In genomic region chr1:43991476-43992231, GRCh38 we compare ENCODE assay signal across 8 cellular contexts. TPM values are rescaled to one million over a fixed set of nuclear protein-coding genes. Genes with fewer than 3 reads are reported as not detected.
A peak's percentile ranks its signal among the peaks of the same experiment; 100 is the strongest.
DNase-seq lines count a peak whose midpoint lies in the region; ATAC-seq, FAIRE-seq and TF ChIP-seq lines count a peak whose summit lies in the region.

Gene CCDC24, plus strand, starts transcription at chr1:43991599. Its CDS starts 280 bp downstream, at chr1:43991879.

- peak; percentile 67 to 85 (median 71) for DNase-seq in CD8-positive, alpha-beta memory T cell
- DNase-seq in GM20000 (ENCODE audit: low spot score) (peak; percentile 90), HTR-8/SVneo (ENCODE audit: insufficient read length, low spot score) (peak; percentile 73), activated T-helper 1 cell treated with Interleukin-2 at 50 U/mL for 16 hours (ENCODE audit: low read depth) (peak; percentile 61), fibroblast of lung (ENCODE audit: low read depth in 2 of 2) (peak; percentile 68 to 74)
- DNase-seq in naive thymus-derived CD4-positive, alpha-beta T cell, result peak; percentile 38 to 81 (median 58)
- peak; percentile 80 for DNase-seq in stimulated activated naive B cell treated with anti-CD40 and anti-IgM and Interleukin-4, amounts not matched to agents 10 μg/mL and 1 μg/mL and 100 μg/mL, for 72 hours

- H3K36me3 ChIP-seq in CD8-positive, alpha-beta memory T cell (ENCODE audit: insufficient read depth, low read length), result no peaks in the 10 kb centered on the region
- no peaks in the 10 kb centered on the region for H3K36me3 ChIP-seq in fibroblast of lung (ENCODE audit: control insufficient read depth, insufficient read depth, low read length)
- H3K36me3 ChIP-seq in naive thymus-derived CD4-positive, alpha-beta T cell (ENCODE audit: control insufficient read depth in 2 of 3, insufficient read depth in 3 of 3, low read length in 3 of 3), result no peaks in the 10 kb centered on the region

- H3K79me2 ChIP-seq in fibroblast of lung (ENCODE audit: control insufficient read depth, insufficient read depth, low read length), result no peaks in the 10 kb centered on the region

- H3K27me3 ChIP-seq in CD8-positive, alpha-beta memory T cell (ENCODE audit: insufficient read depth, low read length, poor library complexity, severe bottlenecking), result no peaks in the 10 kb centered on the region
- H3K27me3 ChIP-seq in fibroblast of lung (ENCODE audit: control insufficient read depth, insufficient read depth, low read length), result no peaks in the 10 kb centered on the region
- no peaks in the 10 kb centered on the region for H3K27me3 ChIP-seq in naive thymus-derived CD4-positive, alpha-beta T cell (ENCODE audit: control insufficient read depth in 2 of 2, insufficient read depth in 2 of 2, low read length in 2 of 2)

- peak within 1 kb of the TSS; percentile 60 for H3K4me3 ChIP-seq in CD8-positive, alpha-beta memory T cell (ENCODE audit: low read length)
- H3K4me3 ChIP-seq in fibroblast of lung (replicated peaks in 1 of 4; ENCODE audit: control extremely low read depth in 1 of 4, insufficient read depth in 1 of 4, low read depth in 3 of 4, low read length in 4 of 4), result peak within 1 kb of the TSS; percentile 42 to 67 (median 58)
- peak within 1 kb of the TSS; percentile 79 for H3K4me3 ChIP-seq in naive thymus-derived CD4-positive, alpha-beta T cell (ENCODE audit: low read length)

- CTCF ChIA-PET in CD8-positive, alpha-beta memory T cell (lab: Charles Lee), result interaction anchor here (0.6 to 2.0 kb wide), 4 partner anchors 10 to 45 kb away, joined by 3 to 5 read pairs (median 4); no protein-coding TSS in a partner anchor
- CTCF ChIA-PET in naive thymus-derived CD4-positive, alpha-beta T cell (lab: Charles Lee), result no interaction called here

- no peaks in the 10 kb centered on the region for H3K9me3 ChIP-seq in CD8-positive, alpha-beta memory T cell (ENCODE audit: low read length)
- H3K9me3 ChIP-seq in fibroblast of lung (ENCODE audit: control insufficient read depth, insufficient read depth, low read depth, low read length), result no peaks in the 10 kb centered on the region
- H3K9me3 ChIP-seq in naive thymus-derived CD4-positive, alpha-beta T cell (ENCODE audit: control insufficient read depth in 2 of 3, low read length in 3 of 3), result no peaks in the 10 kb centered on the region

- intact Hi-C loops in naive thymus-derived CD4-positive, alpha-beta T cell (cut with micrococcal nuclease), result loop anchor here (1.0 to 2.0 kb wide), 5 partner anchors 17 to 45 kb away; partner anchors contain the start of genes ATP6V0B (in 2 of the 2) and IPO13 (in 2 of the 2)

- FAIRE-seq in HTR-8/SVneo (lab: Jason Lieb, UNC), result peak; percentile 49

- H3K4me1 Mint-ChIP-seq in CD8-positive, alpha-beta memory T cell, result peaks cover 10 to 21% (median 14%) of the 10 kb centered on the region in 3 donors
- peaks cover 0 to 17% (median 9%) of the 10 kb centered on the region in 7 donors for H3K4me1 Mint-ChIP-seq in naive thymus-derived CD4-positive, alpha-beta T cell
- H3K4me1 Mint-ChIP-seq in stimulated activated naive B cell treated with anti-CD40 and anti-IgM and Interleukin-4, amounts not matched to agents 10 μg/mL and 1 μg/mL and 100 μg/mL, for 72 hours, result peaks cover 21 to 34% of the 10 kb centered on the region in 2 donors

- TF ChIP-seq CTCF in GM20000 (IDR thresholded peaks at IDR 0.05; ENCODE audit: extremely low read depth, missing control alignments), result no peak
- no peak for TF ChIP-seq CTCF in fibroblast of lung (conservative IDR thresholded peaks at IDR 0.05 in 1 of 2, IDR thresholded peaks at IDR 0.05 in 1 of 2; ENCODE audit: low read depth in 1 of 2, low read length in 2 of 2)

- H3K4me3 Mint-ChIP-seq in CD8-positive, alpha-beta memory T cell, result peak within 1 kb of the TSS; percentile 91 to 98 (median 94)
- peak within 1 kb of the TSS; percentile 83 to 95 (median 92) for H3K4me3 Mint-ChIP-seq in naive thymus-derived CD4-positive, alpha-beta T cell
- H3K4me3 Mint-ChIP-seq in stimulated activated naive B cell treated with anti-CD40 and anti-IgM and Interleukin-4, amounts not matched to agents 10 μg/mL and 1 μg/mL and 100 μg/mL, for 72 hours, result peak within 1 kb of the TSS; percentile 96 to 97

- POLR2A ChIA-PET in CD8-positive, alpha-beta memory T cell (lab: Charles Lee), result interaction anchor here (0.8 to 1.4 kb wide), 2 partner anchors 14 to 22 kb away, joined by 4 to 6 read pairs; partner anchors contain the start of gene DPH2
- POLR2A ChIA-PET in naive thymus-derived CD4-positive, alpha-beta T cell (lab: Charles Lee), result interaction anchor here (1.3 kb wide), 1 partner anchor 17 kb away, joined by 5 read pairs; the partner anchor contains the start of gene ATP6V0B

- H4K20me1 ChIP-seq in fibroblast of lung (ENCODE audit: control insufficient read depth, extremely low read depth, insufficient read depth, low read length), result no peaks in the 10 kb centered on the region

- peak; percentile 91 for ATAC-seq in naive thymus-derived CD4-positive, alpha-beta T cell
- ATAC-seq in stimulated activated naive B cell treated with anti-CD40 and anti-IgM and Interleukin-4, amounts not matched to agents 10 μg/mL and 1 μg/mL and 100 μg/mL, for 72 hours (replicated peaks), result peak; percentile 87 to 89

- peak within 1 kb of the TSS; percentile 51 for H3K27ac ChIP-seq in CD8-positive, alpha-beta memory T cell (ENCODE audit: low read depth, low read length)
- peak within 1 kb of the TSS; percentile 44 for H3K27ac ChIP-seq in fibroblast of lung (ENCODE audit: insufficient read depth, low read length)
- H3K27ac ChIP-seq in naive thymus-derived CD4-positive, alpha-beta T cell (ENCODE audit: low read depth, low read length), result peak within 1 kb of the TSS; percentile 72

- H3K27ac Mint-ChIP-seq in CD8-positive, alpha-beta memory T cell, result peak within 1 kb of the TSS; percentile 47 to 98 (median 92)
- H3K27ac Mint-ChIP-seq in naive thymus-derived CD4-positive, alpha-beta T cell, result peak within 1 kb of the TSS in 8 of 9 donors; percentile 43 to 91 (median 73)
- peak within 1 kb of the TSS; percentile 93 for H3K27ac Mint-ChIP-seq in stimulated activated naive B cell treated with anti-CD40 and anti-IgM and Interleukin-4, amounts not matched to agents 10 μg/mL and 1 μg/mL and 100 μg/mL, for 72 hours

- no peaks in the 10 kb centered on the region for H3K27me3 Mint-ChIP-seq in CD8-positive, alpha-beta memory T cell
- H3K27me3 Mint-ChIP-seq in naive thymus-derived CD4-positive, alpha-beta T cell, result no peaks in the 10 kb centered on the region
- no peaks in the 10 kb centered on the region for H3K27me3 Mint-ChIP-seq in stimulated activated naive B cell treated with anti-CD40 and anti-IgM and Interleukin-4, amounts not matched to agents 10 μg/mL and 1 μg/mL and 100 μg/mL, for 72 hours

- peaks cover 0 to 2% (median 0%) of the 10 kb centered on the region in 3 donors for H3K36me3 Mint-ChIP-seq in CD8-positive, alpha-beta memory T cell
- H3K36me3 Mint-ChIP-seq in naive thymus-derived CD4-positive, alpha-beta T cell, result no peaks in the 10 kb centered on the region
- H3K36me3 Mint-ChIP-seq in stimulated activated naive B cell treated with anti-CD40 and anti-IgM and Interleukin-4, amounts not matched to agents 10 μg/mL and 1 μg/mL and 100 μg/mL, for 72 hours, result peaks cover 0 to 2% of the 10 kb centered on the region in 2 donors

- H3K9me3 Mint-ChIP-seq in CD8-positive, alpha-beta memory T cell, result no peaks in the 10 kb centered on the region
- H3K9me3 Mint-ChIP-seq in naive thymus-derived CD4-positive, alpha-beta T cell, result no peaks in the 10 kb centered on the region
- no peaks in the 10 kb centered on the region for H3K9me3 Mint-ChIP-seq in stimulated activated naive B cell treated with anti-CD40 and anti-IgM and Interleukin-4, amounts not matched to agents 10 μg/mL and 1 μg/mL and 100 μg/mL, for 72 hours

- peak within 1 kb of the TSS; percentile 93 for H3K4me2 ChIP-seq in fibroblast of lung (ENCODE audit: extremely low read depth, insufficient read depth, low read length)

- peaks cover 8% of the 10 kb centered on the region for H3K4me1 ChIP-seq in CD8-positive, alpha-beta memory T cell (ENCODE audit: insufficient read depth, low read length)
- H3K4me1 ChIP-seq in fibroblast of lung (ENCODE audit: control insufficient read depth, extremely low read depth, insufficient read depth, low read length), result peaks cover 3% of the 10 kb centered on the region
- H3K4me1 ChIP-seq in naive thymus-derived CD4-positive, alpha-beta T cell (ENCODE audit: control insufficient read depth in 2 of 2, insufficient read depth in 2 of 2, low read length in 2 of 2), result peaks cover 0 to 11% of the 10 kb centered on the region in 2 donors

- peak within 1 kb of the TSS; percentile 60 for H3K9ac ChIP-seq in fibroblast of lung (ENCODE audit: insufficient read depth, low read length)

- peak within 1 kb of the TSS; percentile 61 for H2AFZ ChIP-seq in fibroblast of lung (ENCODE audit: low read length)

TF ChIP-seq in PFSK-1, 5 proteins besides CTCF, POLR2A, EP300 and RAD21:
- TF ChIP-seq SIN3A (IDR thresholded peaks at IDR 0.05; ENCODE audit: borderline replicate concordance, insufficient read depth, low read length) (peak; percentile 77; the same call in 1 of the 2 replicates), TAF1 (IDR thresholded peaks at IDR 0.05; ENCODE audit: borderline replicate concordance, insufficient read depth, low read length) (no peak)
TF ChIP-seq in PFSK-1: peak in this region for 1.

RNA-seq across cellular contexts. Expression of gene CCDC24, which starts in this region (rescaled TPM):
- 1 to 10 TPM; 2.7 to 3.4 TPM for total RNA-seq in CD8-positive, alpha-beta memory T cell
- 0.43 TPM for polyA plus RNA-seq in CD8-positive, alpha-beta memory T cell
- 3.8 TPM for polyA plus RNA-seq in PFSK-1 (2012; ENCODE audit: insufficient read length, low read depth)
- total RNA-seq in fibroblast of lung, result 1.0 and 3.5 TPM in 2 replicates
- polyA plus RNA-seq in fibroblast of lung, result 0.63 and 0.94 TPM in 2 replicates
- polyA plus RNA-seq in fibroblast of lung (2012), result 2.9 and 3.4 TPM in 2 replicates
- polyA minus RNA-seq in fibroblast of lung (ENCODE audit: low replicate concordance), result 2.7 and 2.8 TPM in 2 replicates
- total RNA-seq in naive thymus-derived CD4-positive, alpha-beta T cell, result 1 to 10 TPM in 4 of 5 experiments, under 1 TPM in 1; 0.40 to 2.9 (median 1.6) TPM
- polyA plus RNA-seq in naive thymus-derived CD4-positive, alpha-beta T cell, result under 1 TPM in 1 of 2 donors, not detected in 1; 0.41 TPM

Comparison
In these comparisons a context has a peak if more than half of its experiments do, and no peak if none do; other contexts are left out.
1. Peak in every context shown above with its lines: DNase-seq, ATAC-seq, H3K4me3 ChIP-seq and H3K27ac ChIP-seq.